In the genomic region with DNA sequence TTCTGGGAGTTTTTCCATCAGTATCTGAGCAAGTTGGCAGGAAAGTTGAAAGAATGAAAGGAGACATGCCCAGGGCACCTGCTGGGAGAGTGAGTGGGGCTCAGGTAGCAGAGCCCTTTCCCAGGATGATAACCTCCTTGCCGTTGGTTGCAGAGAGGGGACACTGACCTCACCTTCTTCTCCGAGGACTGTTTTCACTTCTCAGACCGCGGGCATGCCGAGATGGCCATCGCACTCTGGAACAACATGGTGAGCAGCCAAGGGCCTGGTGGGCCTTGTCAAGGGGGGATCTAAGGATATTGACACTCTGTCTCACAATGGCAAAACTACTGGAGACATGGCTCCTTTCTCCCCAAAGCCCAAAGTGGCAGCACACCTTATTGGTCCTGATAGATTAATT, we compare ENCODE assay signal across 16 cellular contexts.
DNase-seq lines count a peak whose midpoint lies in the region; ATAC-seq and TF ChIP-seq lines count a peak whose summit lies in the region.
"Had no signal": no experiment of that assay in that cellular context is flagged by ENCODE, and none has a peak within 500 bp of the region (broad histone marks: within the 10 kb centered on the region; RNA-seq: fewer than 3 reads in every experiment).

No MANE protein-coding gene starts in this region.

- no peak overlapping the region for H2AFZ ChIP-seq in PC-3 (ENCODE audit: low read length)
- no peak overlapping the region for H2AFZ ChIP-seq in trophoblast cell (ENCODE audit: insufficient read depth, low read length, poor library complexity)

- no peaks in the 10 kb centered on the region for H4K20me1 ChIP-seq in PC-3 (ENCODE audit: low read length)

- H4K91ac ChIP-seq in trophoblast cell (ENCODE audit: low read depth, low read length), result no peak overlapping the region

- H2BK120ac ChIP-seq in trophoblast cell (ENCODE audit: insufficient read depth, low read length, poor library complexity), result no peak overlapping the region

- no CpG with 5 or more reads among the region's 6 CpGs for WGBS in trophoblast cell (ENCODE audit: extremely low coverage, insufficient coverage, insufficient read length)

- no peak overlapping the region for H3K4ac ChIP-seq in trophoblast cell (ENCODE audit: low read depth, low read length)

- H3K23ac ChIP-seq in trophoblast cell (ENCODE audit: low read length), result peak overlapping the region; percentile 47

- no peaks in the 10 kb centered on the region for H3K36me3 ChIP-seq in PC-3 (ENCODE audit: low read depth, low read length)
- no peaks in the 10 kb centered on the region for H3K36me3 ChIP-seq in trophoblast cell (ENCODE audit: control insufficient read depth in 1 of 2, insufficient read depth in 2 of 2, low read length in 2 of 2)
- no peaks in the 10 kb centered on the region for H3K36me3 ChIP-seq in tibial artery

- H3K9me3 ChIP-seq in PC-3 (ENCODE audit: low read length) (no peaks in the 10 kb centered on the region), trophoblast cell (ENCODE audit: insufficient read depth, low read depth, low read length) (peaks cover 1% of the 10 kb centered on the region), tibial artery (no peaks in the 10 kb centered on the region)

- H4K8ac ChIP-seq in trophoblast cell (ENCODE audit: low read depth, low read length), result no peak overlapping the region

- no peak overlapping the region for H3K18ac ChIP-seq in trophoblast cell (ENCODE audit: low read length)

- intact Hi-C loops in PC-3 (cut with micrococcal nuclease) (no loop called here), tibial artery (cut with DNase I; ENCODE audit: low total_unique reads) (loop anchor here (5.0 kb wide), 1 partner anchor 925 kb away; no protein-coding TSS in a partner anchor)

- H2BK12ac ChIP-seq in trophoblast cell (ENCODE audit: low read length), result no peak overlapping the region

- POLR2A ChIA-PET in PC-3 (lab: Charles Lee; ENCODE audit: unreplicated experiment), result no interaction called here

- no peak overlapping the region for H4K12ac ChIP-seq in trophoblast cell (ENCODE audit: low read depth, low read length)

- H3K27me3 ChIP-seq in PC-3 (ENCODE audit: low read length) (no peaks in the 10 kb centered on the region), trophoblast cell (ENCODE audit: insufficient read depth, low read length) (no peaks in the 10 kb centered on the region), tibial artery (no peaks in the 10 kb centered on the region)

- H3K4me2 ChIP-seq in PC-3 (ENCODE audit: low read length) (0 out of 2 replicates have a peak overlapping the region, but pooled peaks have one; percentile 71), trophoblast cell (ENCODE audit: low read length) (no peak overlapping the region)

- H3K14ac ChIP-seq in trophoblast cell (ENCODE audit: low read length), result no peak overlapping the region

- H3K4me3 ChIP-seq in PC-3 (ENCODE audit: low read length) (no peak overlapping the region), coronary artery (no peak overlapping the region), trophoblast cell (ENCODE audit: low read depth, low read length) (no peak overlapping the region), tibial artery (no peak overlapping the region)

- H3K79me2 ChIP-seq in PC-3 (ENCODE audit: low read length) (no peaks in the 10 kb centered on the region), trophoblast cell (ENCODE audit: control insufficient read depth, insufficient read depth, low read length, poor library complexity) (no peaks in the 10 kb centered on the region)

- CTCF ChIA-PET in PC-3 (lab: Charles Lee), result no interaction called here

- BruUV-seq in PC-3 (replicated peaks; lab: Mats Ljungman, UMichigan), result no TSS peak

- no peaks in the 10 kb centered on the region for H3K9me2 ChIP-seq in PC-3 (replicated peaks; ENCODE audit: low read length)

- H3K4me1 ChIP-seq in PC-3 (ENCODE audit: insufficient read depth, low read length), result peaks cover 26% of the 10 kb centered on the region
- peaks cover 11 to 17% of the 10 kb centered on the region in 2 experiments for H3K4me1 ChIP-seq in trophoblast cell (ENCODE audit: control insufficient read depth in 1 of 2, insufficient read depth in 2 of 2, low read length in 2 of 2)
- H3K4me1 ChIP-seq in tibial artery, result peaks cover 7 to 98% (median 73%) of the 10 kb centered on the region in 4 donors

- peaks cover 11% of the 10 kb centered on the region for H3K79me1 ChIP-seq in trophoblast cell (ENCODE audit: low read length)

- TF ChIP-seq CTCF in PC-3 (conservative IDR thresholded peaks at IDR 0.05; ENCODE audit: low read depth, low read length) (no peak), coronary artery (IDR thresholded peaks at IDR 0.05) (no peak), tibial artery (IDR thresholded peaks at IDR 0.05) (no peak)

- H2AK5ac ChIP-seq in trophoblast cell (ENCODE audit: low read length), result no peak overlapping the region

- ATAC-seq in PC-3, result no peak
- ATAC-seq in GM21360 (IDR thresholded peaks at IDR 0.05; ENCODE audit: unreplicated experiment), result no peak

- DNase-seq in PC-3 (no peak), coronary artery (ENCODE audit: low spot score) (peak; percentile 75), trophoblast cell (no peak), tibial artery (no peak), pons (ENCODE audit: low spot score) (no peak), 8988T (no peak)
- DNase-seq: C1 segment of cervical spinal cord, DMS79, HFFc6, NCI-H1417, NCI-H187, NCI-H2107, NCI-H510A, SIG-M5 had no signal

- H3K27ac ChIP-seq in PC-3 (ENCODE audit: low read length) (peak overlapping the region; percentile 94), coronary artery (peak overlapping the region; percentile 87 to 90), trophoblast cell (ENCODE audit: low read depth, low read length) (no peak overlapping the region), tibial artery (peak overlapping the region; percentile 98)
- H3K27ac ChIP-seq: HL-60 had no signal

- no peaks in the 10 kb centered on the region for H3F3A ChIP-seq in PC-3 (ENCODE audit: low read length, unreplicated experiment)

- no peak overlapping the region for H2BK5ac ChIP-seq in trophoblast cell (ENCODE audit: low read depth, low read length, poor library complexity)

- peak overlapping the region; percentile 64; the same call in 1 of the 2 replicates for H3K9ac ChIP-seq in PC-3 (ENCODE audit: low read length)
- no peak overlapping the region for H3K9ac ChIP-seq in trophoblast cell (ENCODE audit: low read length)
